9 cellular contexts compared by ENCODE assay signal in the genomic region with DNA sequence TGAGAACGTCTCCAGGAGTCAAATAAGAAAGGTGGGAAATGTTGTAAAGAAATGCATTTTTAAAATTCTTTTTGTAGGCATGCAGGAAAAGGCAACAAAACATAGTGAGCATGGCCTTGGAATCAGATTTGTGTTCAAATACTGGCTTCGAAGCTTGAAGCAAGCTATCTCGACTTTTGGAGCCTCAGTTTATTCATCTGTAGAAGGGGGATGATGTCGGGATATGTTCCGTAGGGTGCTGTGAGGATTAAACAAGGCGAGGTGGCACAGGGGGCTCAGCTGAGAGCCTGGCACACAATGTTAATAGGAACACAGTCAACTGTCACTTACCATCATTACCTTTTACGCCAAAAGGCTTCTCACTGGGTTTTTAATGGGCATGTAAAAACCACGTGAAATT. TPM values are rescaled to one million over a fixed set of nuclear protein-coding genes. Genes with fewer than 3 reads are reported as not detected.
"Had no signal": no experiment of that assay in that cellular context is flagged by ENCODE, and none has a peak within 500 bp of the region (broad histone marks: within the 10 kb centered on the region; RNA-seq: fewer than 3 reads in every experiment).

No MANE protein-coding gene starts in this region.

- FAIRE-seq: H54, HTR-8/SVneo had no signal

- DNase-seq: GM23248, GOT3, H9, HCEC 1CT, KG1 had no signal

- H3K27ac Mint-ChIP-seq: H9, IgD-negative memory B cell had no signal

- H3K9me3 Mint-ChIP-seq: H9, IgD-negative memory B cell had no signal

- H3K4me3 ChIP-seq: GM23248 had no signal

- H3K36me3 Mint-ChIP-seq: IgD-negative memory B cell had no signal

- H3K27ac ChIP-seq: GM23248 had no signal

- H2AFZ ChIP-seq: GM23248 had no signal

- H3K9ac ChIP-seq: GM23248 had no signal

- H3K4me3 Mint-ChIP-seq: H9, IgD-negative memory B cell had no signal

RNA-seq across cellular contexts. Expression of a gene that starts 4.8 kb away (rescaled TPM):
- total RNA-seq: HT-29 had no signal
- polyA plus RNA-seq: IgD-negative memory B cell had no signal
